2 cellular contexts compared by ENCODE assay signal in genomic region chr19:4639531-4640246, GRCh38.
TF ChIP-seq lines count a peak whose summit lies in the region.

No MANE protein-coding gene starts in this region.

TF ChIP-seq in K562, 482 proteins besides CTCF, POLR2A, EP300 and RAD21 (continued from another document and continues in another):
- TF ChIP-seq, protein P1, sequence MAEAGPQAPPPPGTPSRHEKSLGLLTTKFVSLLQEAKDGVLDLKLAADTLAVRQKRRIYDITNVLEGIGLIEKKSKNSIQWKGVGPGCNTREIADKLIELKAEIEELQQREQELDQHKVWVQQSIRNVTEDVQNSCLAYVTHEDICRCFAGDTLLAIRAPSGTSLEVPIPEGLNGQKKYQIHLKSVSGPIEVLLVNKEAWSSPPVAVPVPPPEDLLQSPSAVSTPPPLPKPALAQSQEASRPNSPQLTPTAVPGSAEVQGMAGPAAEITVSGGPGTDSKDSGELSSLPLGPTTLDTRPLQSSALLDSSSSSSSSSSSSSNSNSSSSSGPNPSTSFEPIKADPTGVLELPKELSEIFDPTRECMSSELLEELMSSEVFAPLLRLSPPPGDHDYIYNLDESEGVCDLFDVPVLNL (CRISPR knock-in tag; IDR thresholded peaks at IDR 0.05; ENCODE audit: low read depth): no peak
- TF ChIP-seq IRF1 (CRISPR knock-in tag; IDR thresholded peaks at IDR 0.05; ENCODE audit: borderline replicate concordance): no peak
- no peak for TF ChIP-seq HMGXB4 (CRISPR knock-in tag; IDR thresholded peaks at IDR 0.05)
- TF ChIP-seq YBX1 (IDR thresholded peaks at IDR 0.05): no peak
- TF ChIP-seq FOSL1 (tag; conservative IDR thresholded peaks at IDR 0.05): no peak
- no peak for TF ChIP-seq ESRRA (IDR thresholded peaks at IDR 0.05; ENCODE audit: borderline replicate concordance, low read depth)
- no peak for TF ChIP-seq NBN (IDR thresholded peaks at IDR 0.05; ENCODE audit: low read depth)
- no peak for TF ChIP-seq MLX (CRISPR knock-in tag; conservative IDR thresholded peaks at IDR 0.05)
- peak; percentile 45 to 66; a peak in 3 of 4 replicates for TF ChIP-seq KDM1A (IDR thresholded peaks at IDR 0.05)
- 0 out of 2 replicates have a peak, but pooled peaks have one; percentile 20 for TF ChIP-seq ZEB2 (IDR thresholded peaks at IDR 0.05)
- TF ChIP-seq, protein P2, sequence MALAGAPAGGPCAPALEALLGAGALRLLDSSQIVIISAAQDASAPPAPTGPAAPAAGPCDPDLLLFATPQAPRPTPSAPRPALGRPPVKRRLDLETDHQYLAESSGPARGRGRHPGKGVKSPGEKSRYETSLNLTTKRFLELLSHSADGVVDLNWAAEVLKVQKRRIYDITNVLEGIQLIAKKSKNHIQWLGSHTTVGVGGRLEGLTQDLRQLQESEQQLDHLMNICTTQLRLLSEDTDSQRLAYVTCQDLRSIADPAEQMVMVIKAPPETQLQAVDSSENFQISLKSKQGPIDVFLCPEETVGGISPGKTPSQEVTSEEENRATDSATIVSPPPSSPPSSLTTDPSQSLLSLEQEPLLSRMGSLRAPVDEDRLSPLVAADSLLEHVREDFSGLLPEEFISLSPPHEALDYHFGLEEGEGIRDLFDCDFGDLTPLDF (CRISPR knock-in tag; IDR thresholded peaks at IDR 0.05): no peak
- no peak for TF ChIP-seq TEAD2 (tag; IDR thresholded peaks at IDR 0.05)
- TF ChIP-seq THAP7 (CRISPR knock-in tag; IDR thresholded peaks at IDR 0.05): no peak
- no peak for TF ChIP-seq ID3 (CRISPR knock-in tag; IDR thresholded peaks at IDR 0.05)
- no peak for TF ChIP-seq ID3 (tag; IDR thresholded peaks at IDR 0.05)
- TF ChIP-seq TCF7 (IDR thresholded peaks at IDR 0.05; ENCODE audit: borderline replicate concordance): no peak
- peak; percentile 39; the same call in 1 of the 2 replicates for TF ChIP-seq RBFOX2 (IDR thresholded peaks at IDR 0.05; ENCODE audit: low read depth, low read length)
- TF ChIP-seq, protein P3, sequence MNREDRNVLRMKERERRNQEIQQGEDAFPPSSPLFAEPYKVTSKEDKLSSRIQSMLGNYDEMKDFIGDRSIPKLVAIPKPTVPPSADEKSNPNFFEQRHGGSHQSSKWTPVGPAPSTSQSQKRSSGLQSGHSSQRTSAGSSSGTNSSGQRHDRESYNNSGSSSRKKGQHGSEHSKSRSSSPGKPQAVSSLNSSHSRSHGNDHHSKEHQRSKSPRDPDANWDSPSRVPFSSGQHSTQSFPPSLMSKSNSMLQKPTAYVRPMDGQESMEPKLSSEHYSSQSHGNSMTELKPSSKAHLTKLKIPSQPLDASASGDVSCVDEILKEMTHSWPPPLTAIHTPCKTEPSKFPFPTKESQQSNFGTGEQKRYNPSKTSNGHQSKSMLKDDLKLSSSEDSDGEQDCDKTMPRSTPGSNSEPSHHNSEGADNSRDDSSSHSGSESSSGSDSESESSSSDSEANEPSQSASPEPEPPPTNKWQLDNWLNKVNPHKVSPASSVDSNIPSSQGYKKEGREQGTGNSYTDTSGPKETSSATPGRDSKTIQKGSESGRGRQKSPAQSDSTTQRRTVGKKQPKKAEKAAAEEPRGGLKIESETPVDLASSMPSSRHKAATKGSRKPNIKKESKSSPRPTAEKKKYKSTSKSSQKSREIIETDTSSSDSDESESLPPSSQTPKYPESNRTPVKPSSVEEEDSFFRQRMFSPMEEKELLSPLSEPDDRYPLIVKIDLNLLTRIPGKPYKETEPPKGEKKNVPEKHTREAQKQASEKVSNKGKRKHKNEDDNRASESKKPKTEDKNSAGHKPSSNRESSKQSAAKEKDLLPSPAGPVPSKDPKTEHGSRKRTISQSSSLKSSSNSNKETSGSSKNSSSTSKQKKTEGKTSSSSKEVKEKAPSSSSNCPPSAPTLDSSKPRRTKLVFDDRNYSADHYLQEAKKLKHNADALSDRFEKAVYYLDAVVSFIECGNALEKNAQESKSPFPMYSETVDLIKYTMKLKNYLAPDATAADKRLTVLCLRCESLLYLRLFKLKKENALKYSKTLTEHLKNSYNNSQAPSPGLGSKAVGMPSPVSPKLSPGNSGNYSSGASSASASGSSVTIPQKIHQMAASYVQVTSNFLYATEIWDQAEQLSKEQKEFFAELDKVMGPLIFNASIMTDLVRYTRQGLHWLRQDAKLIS (CRISPR knock-in tag; IDR thresholded peaks at IDR 0.05): no peak

TF ChIP-seq in HepG2, 621 proteins besides CTCF, POLR2A, EP300 and RAD21 (continued from another document and continues in another):
- TF ChIP-seq, protein P4, sequence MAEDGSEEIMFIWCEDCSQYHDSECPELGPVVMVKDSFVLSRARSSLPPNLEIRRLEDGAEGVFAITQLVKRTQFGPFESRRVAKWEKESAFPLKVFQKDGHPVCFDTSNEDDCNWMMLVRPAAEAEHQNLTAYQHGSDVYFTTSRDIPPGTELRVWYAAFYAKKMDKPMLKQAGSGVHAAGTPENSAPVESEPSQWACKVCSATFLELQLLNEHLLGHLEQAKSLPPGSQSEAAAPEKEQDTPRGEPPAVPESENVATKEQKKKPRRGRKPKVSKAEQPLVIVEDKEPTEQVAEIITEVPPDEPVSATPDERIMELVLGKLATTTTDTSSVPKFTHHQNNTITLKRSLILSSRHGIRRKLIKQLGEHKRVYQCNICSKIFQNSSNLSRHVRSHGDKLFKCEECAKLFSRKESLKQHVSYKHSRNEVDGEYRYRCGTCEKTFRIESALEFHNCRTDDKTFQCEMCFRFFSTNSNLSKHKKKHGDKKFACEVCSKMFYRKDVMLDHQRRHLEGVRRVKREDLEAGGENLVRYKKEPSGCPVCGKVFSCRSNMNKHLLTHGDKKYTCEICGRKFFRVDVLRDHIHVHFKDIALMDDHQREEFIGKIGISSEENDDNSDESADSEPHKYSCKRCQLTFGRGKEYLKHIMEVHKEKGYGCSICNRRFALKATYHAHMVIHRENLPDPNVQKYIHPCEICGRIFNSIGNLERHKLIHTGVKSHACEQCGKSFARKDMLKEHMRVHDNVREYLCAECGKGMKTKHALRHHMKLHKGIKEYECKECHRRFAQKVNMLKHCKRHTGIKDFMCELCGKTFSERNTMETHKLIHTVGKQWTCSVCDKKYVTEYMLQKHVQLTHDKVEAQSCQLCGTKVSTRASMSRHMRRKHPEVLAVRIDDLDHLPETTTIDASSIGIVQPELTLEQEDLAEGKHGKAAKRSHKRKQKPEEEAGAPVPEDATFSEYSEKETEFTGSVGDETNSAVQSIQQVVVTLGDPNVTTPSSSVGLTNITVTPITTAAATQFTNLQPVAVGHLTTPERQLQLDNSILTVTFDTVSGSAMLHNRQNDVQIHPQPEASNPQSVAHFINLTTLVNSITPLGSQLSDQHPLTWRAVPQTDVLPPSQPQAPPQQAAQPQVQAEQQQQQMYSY (CRISPR knock-in tag; IDR thresholded peaks at IDR 0.05): 0 out of 2 replicates have a peak, but pooled peaks have one; percentile 10
- TF ChIP-seq PITX1 (CRISPR knock-in tag; IDR thresholded peaks at IDR 0.05): 0 out of 2 replicates have a peak, but pooled peaks have one; percentile 13
- 0 out of 2 replicates have a peak, but pooled peaks have one; percentile 28 for TF ChIP-seq ZNF274 (CRISPR knock-in tag; IDR thresholded peaks at IDR 0.05)
- TF ChIP-seq SPEN (CRISPR knock-in tag; IDR thresholded peaks at IDR 0.05; ENCODE audit: low read depth): peak; percentile 41; the same call in 1 of the 2 replicates
- no peak for TF ChIP-seq ZSCAN12 (CRISPR knock-in tag; IDR thresholded peaks at IDR 0.05)
- TF ChIP-seq, protein P5, sequence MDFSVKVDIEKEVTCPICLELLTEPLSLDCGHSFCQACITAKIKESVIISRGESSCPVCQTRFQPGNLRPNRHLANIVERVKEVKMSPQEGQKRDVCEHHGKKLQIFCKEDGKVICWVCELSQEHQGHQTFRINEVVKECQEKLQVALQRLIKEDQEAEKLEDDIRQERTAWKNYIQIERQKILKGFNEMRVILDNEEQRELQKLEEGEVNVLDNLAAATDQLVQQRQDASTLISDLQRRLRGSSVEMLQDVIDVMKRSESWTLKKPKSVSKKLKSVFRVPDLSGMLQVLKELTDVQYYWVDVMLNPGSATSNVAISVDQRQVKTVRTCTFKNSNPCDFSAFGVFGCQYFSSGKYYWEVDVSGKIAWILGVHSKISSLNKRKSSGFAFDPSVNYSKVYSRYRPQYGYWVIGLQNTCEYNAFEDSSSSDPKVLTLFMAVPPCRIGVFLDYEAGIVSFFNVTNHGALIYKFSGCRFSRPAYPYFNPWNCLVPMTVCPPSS (IDR thresholded peaks at IDR 0.05): no peak
- TF ChIP-seq, protein P6, sequence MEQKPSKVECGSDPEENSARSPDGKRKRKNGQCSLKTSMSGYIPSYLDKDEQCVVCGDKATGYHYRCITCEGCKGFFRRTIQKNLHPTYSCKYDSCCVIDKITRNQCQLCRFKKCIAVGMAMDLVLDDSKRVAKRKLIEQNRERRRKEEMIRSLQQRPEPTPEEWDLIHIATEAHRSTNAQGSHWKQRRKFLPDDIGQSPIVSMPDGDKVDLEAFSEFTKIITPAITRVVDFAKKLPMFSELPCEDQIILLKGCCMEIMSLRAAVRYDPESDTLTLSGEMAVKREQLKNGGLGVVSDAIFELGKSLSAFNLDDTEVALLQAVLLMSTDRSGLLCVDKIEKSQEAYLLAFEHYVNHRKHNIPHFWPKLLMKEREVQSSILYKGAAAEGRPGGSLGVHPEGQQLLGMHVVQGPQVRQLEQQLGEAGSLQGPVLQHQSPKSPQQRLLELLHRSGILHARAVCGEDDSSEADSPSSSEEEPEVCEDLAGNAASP (CRISPR knock-in tag; IDR thresholded peaks at IDR 0.05; ENCODE audit: borderline replicate concordance): no peak
- TF ChIP-seq SMARCE1 (IDR thresholded peaks at IDR 0.05; ENCODE audit: borderline replicate concordance): no peak
- peak; percentile 22; the same call in 1 of the 2 replicates for TF ChIP-seq NR2F6 (IDR thresholded peaks at IDR 0.05)
- TF ChIP-seq NR2F6 (CRISPR knock-in tag; IDR thresholded peaks at IDR 0.05): no peak
- no peak for TF ChIP-seq LBX2 (CRISPR knock-in tag; IDR thresholded peaks at IDR 0.05; ENCODE audit: borderline replicate concordance)
- TF ChIP-seq GMEB1 (CRISPR knock-in tag; IDR thresholded peaks at IDR 0.05; ENCODE audit: borderline replicate concordance): 0 out of 2 replicates have a peak, but pooled peaks have one; percentile 45
- TF ChIP-seq KDM1A (CRISPR knock-in tag; IDR thresholded peaks at IDR 0.05): peak; percentile 71; the same call in 1 of the 2 replicates
- peak; percentile 40; the same call in 1 of the 2 replicates for TF ChIP-seq MTERF4 (CRISPR knock-in tag; IDR thresholded peaks at IDR 0.05)
- peak; percentile 61; the same call in 1 of the 2 replicates for TF ChIP-seq ZNF567 (CRISPR knock-in tag; IDR thresholded peaks at IDR 0.05; ENCODE audit: borderline replicate concordance)
- TF ChIP-seq CHD4 (IDR thresholded peaks at IDR 0.05; ENCODE audit: borderline replicate concordance, low read length): peak; percentile 95
